8 cellular contexts compared by ENCODE assay signal in genomic region chr1:16145030-16145987, GRCh38. TPM values are rescaled to one million over a fixed set of nuclear protein-coding genes. Genes with fewer than 3 reads are reported as not detected.
DNase-seq lines count a peak whose midpoint lies in the region; ATAC-seq, FAIRE-seq and TF ChIP-seq lines count a peak whose summit lies in the region.

No MANE protein-coding gene starts in this region.

- H3K36me3 ChIP-seq in iPS-18a (ENCODE audit: control insufficient read depth, low read depth, low read length): peaks cover 35% of the 10 kb centered on the region
- peaks cover 10 to 39% (median 28%) of the 10 kb centered on the region in 4 donors for H3K36me3 ChIP-seq in stomach

- no peak for FAIRE-seq in HTR-8/SVneo (lab: Jason Lieb, UNC)

- H3K9me3 ChIP-seq in iPS-18a (ENCODE audit: control insufficient read depth, low read depth, low read length) (no peaks in the 10 kb centered on the region), stomach (no peaks in the 10 kb centered on the region)

- peak overlapping the region; percentile 25 for H3K4me3 ChIP-seq in astrocyte of the cerebellum (ENCODE audit: low read depth, low read length)
- peak overlapping the region; percentile 24 for H3K4me3 ChIP-seq in iPS-18a (ENCODE audit: low read length)
- peak overlapping the region; percentile 29 to 42 (median 34) for H3K4me3 ChIP-seq in stomach

- TF ChIP-seq POLR2A in stomach (IDR thresholded peaks at IDR 0.05): no peak

- DNase-seq in HTR-8/SVneo (ENCODE audit: insufficient read length, low spot score) (peak; percentile 76), astrocyte of the cerebellum (ENCODE audit: low read depth) (peak; percentile 69), stomach (peak; percentile 94), GF-D8 (lab: John Stamatoyannopoulos, UW) (no peak)

- H3K27ac ChIP-seq in iPS-18a (ENCODE audit: low read length) (no peak overlapping the region), stomach (peak overlapping the region; percentile 85 to 97 (median 89))

- intact Hi-C loops in stomach (cut with DNase I; ENCODE audit: low total_unique reads): no loop called here

- peaks cover 43% of the 10 kb centered on the region for H3K4me1 ChIP-seq in iPS-18a (ENCODE audit: control insufficient read depth, low read depth, low read length)
- H3K4me1 ChIP-seq in stomach: peaks cover 58 to 89% (median 74%) of the 10 kb centered on the region in 4 donors

- TF ChIP-seq CTCF in astrocyte of the cerebellum (IDR thresholded peaks at IDR 0.05; ENCODE audit: low read depth, low read length, missing control alignments) (no peak), stomach (IDR thresholded peaks at IDR 0.05) (peak in 1 of 7 experiments; percentile 9)

- H3K27me3 ChIP-seq in iPS-18a (ENCODE audit: control insufficient read depth, insufficient read depth, low read length) (no peaks in the 10 kb centered on the region), stomach (no peaks in the 10 kb centered on the region)

- WGBS in stomach, 5 donors: 18 to 28% (median 24%) methylated on average over 10 to 28 of the region's 28 CpGs

- TF ChIP-seq EP300 in stomach (IDR thresholded peaks at IDR 0.05): no peak

- peak overlapping the region; percentile 60 for H3K9ac ChIP-seq in iPS-18a (ENCODE audit: low read length)

- in situ Hi-C loops in astrocyte of the cerebellum (cut with HindIII; ENCODE audit: low sequenced_read_pairs): no loop called here

- ATAC-seq in GM21381 (IDR thresholded peaks at IDR 0.05; ENCODE audit: unreplicated experiment): no peak
- ATAC-seq in HG02973 (IDR thresholded peaks at IDR 0.05; ENCODE audit: unreplicated experiment): no peak
- ATAC-seq in GM21423 (IDR thresholded peaks at IDR 0.05; ENCODE audit: unreplicated experiment): no peak

RNA-seq across cellular contexts. Expression of gene EPHA2, which starts 10.6 kb away (rescaled TPM):
- total RNA-seq in stomach: 100 to 1,000 TPM in 1 of 5 donors, 10 to 100 TPM in 3, 1 to 10 TPM in 1; 6.7 to 200 (median 42.7) TPM
- polyA plus RNA-seq in stomach: 10 to 100 TPM in 2 of 3 donors, 1 to 10 TPM in 1; 4.6 to 30.4 (median 11.0) TPM
